Comparison of ENCODE assay signal across 13 cellular contexts in genomic region chr4:175435437-175435836, GRCh38.
A peak's percentile ranks its signal among the peaks of the same experiment; 100 is the strongest.
DNase-seq lines count a peak whose midpoint lies in the region; ATAC-seq lines count a peak whose summit lies in the region.
"Had no signal": no experiment of that assay in that cellular context is flagged by ENCODE, and none has a peak within 500 bp of the region (broad histone marks: within the 10 kb centered on the region; RNA-seq: fewer than 3 reads in every experiment).

No MANE protein-coding gene starts in this region.

- H3K27me3 Mint-ChIP-seq in natural killer cell treated with Interleukin-12 subunit alpha and Interleukin-12 subunit beta and Interleukin-15 and Interleukin-18, amount 100 ng/mL, for 72 hours, result no peaks in the 10 kb centered on the region
- H3K27me3 Mint-ChIP-seq: activated naive CD8-positive, alpha-beta T cell treated with anti-CD3 and anti-CD28 coated beads, Interleukin-2, amount 10 ng/mL, durations not matched to agents 7 days and 5 days; IgD-negative memory B cell had no signal

- H3K4me3 ChIP-seq in Jurkat, Clone E6-1 (ENCODE audit: low read length), result no peak overlapping the region

- H3K9me3 Mint-ChIP-seq in natural killer cell treated with Interleukin-12 subunit alpha and Interleukin-12 subunit beta and Interleukin-15 and Interleukin-18, amount 100 ng/mL, for 72 hours, result peaks cover 5% of the 10 kb centered on the region
- H3K9me3 Mint-ChIP-seq: activated naive CD8-positive, alpha-beta T cell treated with anti-CD3 and anti-CD28 coated beads, Interleukin-2, amount 10 ng/mL, durations not matched to agents 7 days and 5 days; IgD-negative memory B cell had no signal

- peak; percentile 37 for DNase-seq in D341Med (ENCODE audit: low spot score)
- DNase-seq in Jurkat, Clone E6-1 (ENCODE audit: low read depth, low spot score), result peak; percentile 25
- DNase-seq in NCI-H774 (lab: John Stamatoyannopoulos, UW), result peak; percentile 79
- peak; percentile 62 for DNase-seq in fibroblast of peridontal ligament (ENCODE audit: extremely low read depth)
- no peak for DNase-seq in stimulated activated CD4-positive, alpha-beta T cell treated with anti-CD3 and anti-CD28 coated beads, Interleukin-4, amount 100 ng/mL, for 4 hours
- no peak for DNase-seq in natural killer cell treated with Interleukin-12 subunit alpha and Interleukin-12 subunit beta and Interleukin-15 and Interleukin-18, amount 100 ng/mL, for 72 hours (ENCODE audit: low spot score)
- no peak for DNase-seq in cortex of kidney (lab: John Stamatoyannopoulos, UW)
- DNase-seq in islet precursor cell, result no peak
- DNase-seq: activated CD4-positive, alpha-beta T cell treated with anti-CD3 and anti-CD28 coated beads for 4 hours; activated naive CD8-positive, alpha-beta T cell treated with anti-CD3 and anti-CD28 coated beads, Interleukin-2, amount 10 ng/mL, durations not matched to agents 7 days and 5 days; DMS79 had no signal

- no peak for ATAC-seq in natural killer cell treated with Interleukin-12 subunit alpha and Interleukin-12 subunit beta and Interleukin-15 and Interleukin-18, amount 100 ng/mL, for 72 hours
- ATAC-seq: stimulated activated effector memory CD8-positive, alpha-beta T cell treated with anti-CD3 and anti-CD28 coated beads, Interleukin-12 subunit alpha, Interleukin-12 subunit beta, amount 100 ng/mL, for 72 hours had no signal

- H3K4me3 Mint-ChIP-seq in natural killer cell treated with Interleukin-12 subunit alpha and Interleukin-12 subunit beta and Interleukin-15 and Interleukin-18, amount 100 ng/mL, for 72 hours, result no peak overlapping the region
- H3K4me3 Mint-ChIP-seq: activated naive CD8-positive, alpha-beta T cell treated with anti-CD3 and anti-CD28 coated beads, Interleukin-2, amount 10 ng/mL, durations not matched to agents 7 days and 5 days; stimulated activated effector memory CD8-positive, alpha-beta T cell treated with anti-CD3 and anti-CD28 coated beads, Interleukin-12 subunit alpha, Interleukin-12 subunit beta, amount 100 ng/mL, for 72 hours had no signal

- no peaks in the 10 kb centered on the region for H3K4me1 Mint-ChIP-seq in natural killer cell treated with Interleukin-12 subunit alpha and Interleukin-12 subunit beta and Interleukin-15 and Interleukin-18, amount 100 ng/mL, for 72 hours (ENCODE audit: low read depth in 2 of 2)
- H3K4me1 Mint-ChIP-seq: activated naive CD8-positive, alpha-beta T cell treated with anti-CD3 and anti-CD28 coated beads, Interleukin-2, amount 10 ng/mL, durations not matched to agents 7 days and 5 days; stimulated activated effector memory CD8-positive, alpha-beta T cell treated with anti-CD3 and anti-CD28 coated beads, Interleukin-12 subunit alpha, Interleukin-12 subunit beta, amount 100 ng/mL, for 72 hours had no signal

- H3K36me3 Mint-ChIP-seq in natural killer cell treated with Interleukin-12 subunit alpha and Interleukin-12 subunit beta and Interleukin-15 and Interleukin-18, amount 100 ng/mL, for 72 hours, result no peaks in the 10 kb centered on the region
- H3K36me3 Mint-ChIP-seq: activated naive CD8-positive, alpha-beta T cell treated with anti-CD3 and anti-CD28 coated beads, Interleukin-2, amount 10 ng/mL, durations not matched to agents 7 days and 5 days; IgD-negative memory B cell; stimulated activated effector memory CD8-positive, alpha-beta T cell treated with anti-CD3 and anti-CD28 coated beads, Interleukin-12 subunit alpha, Interleukin-12 subunit beta, amount 100 ng/mL, for 72 hours had no signal

- H3K27ac Mint-ChIP-seq in natural killer cell treated with Interleukin-12 subunit alpha and Interleukin-12 subunit beta and Interleukin-15 and Interleukin-18, amount 100 ng/mL, for 72 hours, result no peak overlapping the region
- H3K27ac Mint-ChIP-seq: activated naive CD8-positive, alpha-beta T cell treated with anti-CD3 and anti-CD28 coated beads, Interleukin-2, amount 10 ng/mL, durations not matched to agents 7 days and 5 days; IgD-negative memory B cell; stimulated activated effector memory CD8-positive, alpha-beta T cell treated with anti-CD3 and anti-CD28 coated beads, Interleukin-12 subunit alpha, Interleukin-12 subunit beta, amount 100 ng/mL, for 72 hours had no signal

Comparison
In these comparisons a context has a peak if more than half of its experiments do, and no peak if none do; other contexts are left out.
1. DNase-seq: peak in D341Med (single experiment), Jurkat, Clone E6-1 (single experiment), NCI-H774 (single experiment) and fibroblast of peridontal ligament (single experiment); none in stimulated activated CD4-positive, alpha-beta T cell treated with anti-CD3 and anti-CD28 coated beads, Interleukin-4, amount 100 ng/mL, for 4 hours (0 of 2), natural killer cell treated with Interleukin-12 subunit alpha and Interleukin-12 subunit beta and Interleukin-15 and Interleukin-18, amount 100 ng/mL, for 72 hours (single experiment), cortex of kidney (single experiment) and islet precursor cell (single experiment).